ENCODE assay signal across 7 cellular contexts in genomic region chr2:179422037-179422643, GRCh38.
DNase-seq lines count a peak whose midpoint lies in the region; ATAC-seq, FAIRE-seq and TF ChIP-seq lines count a peak whose summit lies in the region.

No MANE protein-coding gene starts in this region.

- DNase-seq in GM12864 (ENCODE audit: low read depth) (peak; percentile 10), KG1 (lab: John Stamatoyannopoulos, UW) (peak; percentile 2), RPMI8226 (peak; percentile 75), astrocyte of the spinal cord (ENCODE audit: low read depth, low spot score) (peak; percentile 75)
- peak; percentile 41 to 51 for DNase-seq in stimulated activated CD4-positive, alpha-beta T cell treated with anti-CD3 and anti-CD28 coated beads, Interleukin-2, amount 100 ng/mL, for 48 hours

- peak; percentile 67 for TF ChIP-seq CTCF in GM12864 (IDR thresholded peaks at IDR 0.05; ENCODE audit: low read depth, low read length, missing control alignments)
- peak; percentile 90 for TF ChIP-seq CTCF in astrocyte of the spinal cord (IDR thresholded peaks at IDR 0.05; ENCODE audit: low read depth, low read length)

- ATAC-seq in GM21825 (IDR thresholded peaks at IDR 0.05; ENCODE audit: unreplicated experiment), result peak; percentile 89

- no peak overlapping the region for H3K4me3 ChIP-seq in GM12864 (ENCODE audit: low read depth, low read length)
- no peak overlapping the region for H3K4me3 ChIP-seq in astrocyte of the spinal cord (ENCODE audit: low read depth, low read length)

- peak; percentile 30 for FAIRE-seq in islet of Langerhans (lab: Jason Lieb, UNC)

- in situ Hi-C loops in astrocyte of the spinal cord (cut with HindIII; ENCODE audit: low sequenced_read_pairs), result no loop called here

Comparison
In these comparisons a context has a peak if more than half of its experiments do, and no peak if none do; other contexts are left out.
1. DNase-seq: peak in every context shown above with its lines; median percentile 75 in RPMI8226; 75 in astrocyte of the spinal cord; 46 in stimulated activated CD4-positive, alpha-beta T cell treated with anti-CD3 and anti-CD28 coated beads, Interleukin-2, amount 100 ng/mL, for 48 hours; 10 in GM12864; 2 in KG1.